ENCODE assay signal across 1 cellular context in genomic region chr19:3284759-3285646, GRCh38.
A peak's percentile ranks its signal among the peaks of the same experiment; 100 is the strongest.
TF ChIP-seq lines count a peak whose summit lies in the region.

No MANE protein-coding gene starts in this region.

TF ChIP-seq in HepG2, 621 proteins besides CTCF, POLR2A, EP300 and RAD21 (continued from another document and continues in another):
- TF ChIP-seq ARID3A (IDR thresholded peaks at IDR 0.05; ENCODE audit: low read depth, low read length) (no peak), ZSCAN25 (CRISPR knock-in tag; IDR thresholded peaks at IDR 0.05) (0 out of 2 replicates have a peak, but pooled peaks have one; percentile 30), NFKB2 (CRISPR knock-in tag; IDR thresholded peaks at IDR 0.05; ENCODE audit: borderline replicate concordance) (peak; percentile 30; the same call in 1 of the 2 replicates), ZBTB21 (CRISPR knock-in tag; IDR thresholded peaks at IDR 0.05) (no peak), GPN1 (CRISPR knock-in tag; IDR thresholded peaks at IDR 0.05; ENCODE audit: borderline replicate concordance) (no peak), IRF2 (CRISPR knock-in tag; IDR thresholded peaks at IDR 0.05) (no peak), ZNF737 (CRISPR knock-in tag; IDR thresholded peaks at IDR 0.05; ENCODE audit: borderline replicate concordance) (no peak), CCDC6 (CRISPR knock-in tag; IDR thresholded peaks at IDR 0.05) (no peak), ZNF580 (CRISPR knock-in tag; IDR thresholded peaks at IDR 0.05; ENCODE audit: borderline replicate concordance, low read depth) (no peak), ZNF18 (CRISPR knock-in tag; IDR thresholded peaks at IDR 0.05; ENCODE audit: insufficient replicate concordance) (no peak), CSRNP1 (CRISPR knock-in tag; IDR thresholded peaks at IDR 0.05) (no peak; the same call in 1 of the 2 replicates), ZNF431 (CRISPR knock-in tag; IDR thresholded peaks at IDR 0.05; ENCODE audit: borderline replicate concordance, low read depth) (no peak), HDAC6 (IDR thresholded peaks at IDR 0.05; ENCODE audit: low read depth, low read length) (no peak), REL (CRISPR knock-in tag; conservative IDR thresholded peaks at IDR 0.05) (no peak), CHD2 (IDR thresholded peaks at IDR 0.05; ENCODE audit: low read depth, low read length) (no peak), ZNF766 (CRISPR knock-in tag; IDR thresholded peaks at IDR 0.05; ENCODE audit: borderline replicate concordance) (no peak), ZNF792 (CRISPR knock-in tag; IDR thresholded peaks at IDR 0.05) (no peak), SATB2 (CRISPR knock-in tag; IDR thresholded peaks at IDR 0.05) (no peak), PCBP2 (optimal IDR thresholded peaks at IDR 0.05; ENCODE audit: low read depth, low read length, poor library complexity, severe bottlenecking) (no peak), HOXD1 (CRISPR knock-in tag; IDR thresholded peaks at IDR 0.05) (no peak), MAFF (IDR thresholded peaks at IDR 0.05; ENCODE audit: low read depth, low read length) (no peak), RNF2 (conservative IDR thresholded peaks at IDR 0.05; ENCODE audit: low read depth) (no peak), ELF3 (CRISPR knock-in tag; IDR thresholded peaks at IDR 0.05) (no peak), NBN (conservative IDR thresholded peaks at IDR 0.05) (no peak), NFATC3 (CRISPR knock-in tag; IDR thresholded peaks at IDR 0.05) (no peak), ZNF570 (CRISPR knock-in tag; IDR thresholded peaks at IDR 0.05; ENCODE audit: borderline replicate concordance) (no peak), HMGXB4 (CRISPR knock-in tag; IDR thresholded peaks at IDR 0.05; ENCODE audit: borderline replicate concordance in 1 of 2, low read depth in 1 of 2) (no peak), ZNF3 (CRISPR knock-in tag; IDR thresholded peaks at IDR 0.05) (no peak), BRD4 (CRISPR knock-in tag; IDR thresholded peaks at IDR 0.05) (peak; percentile 39; the same call in 1 of the 2 replicates), MED1 (CRISPR knock-in tag; IDR thresholded peaks at IDR 0.05) (peak; percentile 41; the same call in 1 of the 2 replicates), SRSF4 (IDR thresholded peaks at IDR 0.05; ENCODE audit: low read depth, low read length, poor library complexity, severe bottlenecking) (no peak), CBX5 (CRISPR knock-in tag; IDR thresholded peaks at IDR 0.05; ENCODE audit: borderline replicate concordance) (no peak), TEAD3 (CRISPR knock-in tag; optimal IDR thresholded peaks at IDR 0.05; ENCODE audit: borderline replicate concordance) (no peak), TRIM24 (CRISPR knock-in tag; IDR thresholded peaks at IDR 0.05) (no peak), ZNF780A (CRISPR knock-in tag; IDR thresholded peaks at IDR 0.05) (no peak), ZSCAN29 (CRISPR knock-in tag; conservative IDR thresholded peaks at IDR 0.05) (no peak), RBM39 (IDR thresholded peaks at IDR 0.05; ENCODE audit: low read depth, low read length, poor library complexity, severe bottlenecking) (no peak), NCOR1 (IDR thresholded peaks at IDR 0.05; ENCODE audit: borderline replicate concordance, low read length) (no peak; the same call in 1 of the 2 replicates), ZBTB38 (CRISPR knock-in tag; IDR thresholded peaks at IDR 0.05) (no peak), FOXA3 (CRISPR knock-in tag; IDR thresholded peaks at IDR 0.05) (0 out of 2 replicates have a peak, but pooled peaks have one; percentile 17), BORCS8-MEF2B (CRISPR knock-in tag; IDR thresholded peaks at IDR 0.05) (peak; percentile 33; the same call in 1 of the 2 replicates), IRX3 (CRISPR knock-in tag; IDR thresholded peaks at IDR 0.05; ENCODE audit: borderline replicate concordance, low read depth) (no peak), ZNF672 (CRISPR knock-in tag; IDR thresholded peaks at IDR 0.05) (no peak), ZNF775 (CRISPR knock-in tag; IDR thresholded peaks at IDR 0.05; ENCODE audit: borderline replicate concordance) (no peak), ZBTB2 (CRISPR knock-in tag; IDR thresholded peaks at IDR 0.05; ENCODE audit: low read depth) (no peak), ZNF17 (CRISPR knock-in tag; IDR thresholded peaks at IDR 0.05) (no peak), HOMEZ (CRISPR knock-in tag; IDR thresholded peaks at IDR 0.05; ENCODE audit: low read depth) (no peak), ZNF816 (CRISPR knock-in tag; IDR thresholded peaks at IDR 0.05; ENCODE audit: borderline replicate concordance) (no peak), HNRNPLL (IDR thresholded peaks at IDR 0.05; ENCODE audit: low read depth, low read length, poor library complexity, severe bottlenecking) (no peak), ATAD3A (CRISPR knock-in tag; IDR thresholded peaks at IDR 0.05) (no peak), ATF7 (IDR thresholded peaks at IDR 0.05) (no peak), ATF7 (CRISPR knock-in tag; IDR thresholded peaks at IDR 0.05) (no peak), CEBPG (CRISPR knock-in tag; IDR thresholded peaks at IDR 0.05) (no peak), STAT5B (CRISPR knock-in tag; IDR thresholded peaks at IDR 0.05) (no peak), THAP9 (CRISPR knock-in tag; IDR thresholded peaks at IDR 0.05; ENCODE audit: borderline replicate concordance) (no peak)
